1 cellular context compared by ENCODE assay signal in genomic region chr5:133742370-133743036, GRCh38.
A peak's percentile ranks its signal among the peaks of the same experiment; 100 is the strongest.
TF ChIP-seq lines count a peak whose summit lies in the region.

No MANE protein-coding gene starts in this region.

TF ChIP-seq in GM12878, 131 proteins besides CTCF, POLR2A, EP300 and RAD21 (continued from another document and continues in another):
- no peak for TF ChIP-seq CUX1 (IDR thresholded peaks at IDR 0.05; ENCODE audit: insufficient replicate concordance, low read depth, low read length)
- TF ChIP-seq PAX5 (IDR thresholded peaks at IDR 0.05; ENCODE audit: borderline replicate concordance, low read depth, low read length), result 0 out of 2 replicates have a peak, but pooled peaks have one; percentile 19
- TF ChIP-seq CREM (IDR thresholded peaks at IDR 0.05; ENCODE audit: low read depth), result no peak
- no peak for TF ChIP-seq YY1 (IDR thresholded peaks at IDR 0.05; ENCODE audit: low read depth, low read length)
- TF ChIP-seq ZBED1 (IDR thresholded peaks at IDR 0.05; ENCODE audit: borderline replicate concordance), result no peak
- TF ChIP-seq NR2C2 (IDR thresholded peaks at IDR 0.05; ENCODE audit: borderline replicate concordance, control insufficient read depth, insufficient read length, low read depth), result no peak
- no peak for TF ChIP-seq LARP7 (IDR thresholded peaks at IDR 0.05)
- no peak for TF ChIP-seq ZBTB4 (CRISPR knock-in tag; IDR thresholded peaks at IDR 0.05)
- TF ChIP-seq HDGF (IDR thresholded peaks at IDR 0.05), result no peak
- TF ChIP-seq RFX5 (IDR thresholded peaks at IDR 0.05; ENCODE audit: low read depth, low read length), result no peak
- TF ChIP-seq CBX3 (IDR thresholded peaks at IDR 0.05; ENCODE audit: borderline replicate concordance, low read depth), result no peak
- TF ChIP-seq MTA3 (IDR thresholded peaks at IDR 0.05; ENCODE audit: borderline replicate concordance, low read length), result no peak
- no peak for TF ChIP-seq USF1 (IDR thresholded peaks at IDR 0.05; ENCODE audit: borderline replicate concordance, extremely low read length, insufficient read depth, low read depth, low read length)
- no peak for TF ChIP-seq SMAD1 (IDR thresholded peaks at IDR 0.05; ENCODE audit: low read depth, partially characterized antibody)
- no peak for TF ChIP-seq RAD51 (IDR thresholded peaks at IDR 0.05)
- TF ChIP-seq RELB (IDR thresholded peaks at IDR 0.05; ENCODE audit: low read depth), result no peak; the same call in 1 of the 2 replicates
- TF ChIP-seq STAT3 (IDR thresholded peaks at IDR 0.05; ENCODE audit: low read depth, low read length), result no peak
- no peak for TF ChIP-seq ATF3 (IDR thresholded peaks at IDR 0.05; ENCODE audit: borderline replicate concordance, extremely low read depth, low read depth, low read length)
- TF ChIP-seq NR2C1 (IDR thresholded peaks at IDR 0.05), result no peak
- TF ChIP-seq SUZ12 (IDR thresholded peaks at IDR 0.05; ENCODE audit: unreplicated experiment), result no peak
- TF ChIP-seq FOXK2 (IDR thresholded peaks at IDR 0.05), result no peak
- no peak for TF ChIP-seq E4F1 (IDR thresholded peaks at IDR 0.05; ENCODE audit: borderline replicate concordance, partially characterized antibody)
- no peak for TF ChIP-seq NRF1 (conservative IDR thresholded peaks at IDR 0.05; ENCODE audit: low read depth, low read length)
- TF ChIP-seq SP1 (IDR thresholded peaks at IDR 0.05; ENCODE audit: low read depth, low read length), result no peak
- no peak for TF ChIP-seq BRCA1 (IDR thresholded peaks at IDR 0.05; ENCODE audit: low read depth, low read length)
- no peak for TF ChIP-seq EGR1 (IDR thresholded peaks at IDR 0.05; ENCODE audit: borderline replicate concordance in 1 of 2, low read depth in 2 of 2, low read length in 2 of 2)
- 0 out of 2 replicates have a peak, but pooled peaks have one; percentile 4 for TF ChIP-seq BCL11A (IDR thresholded peaks at IDR 0.05; ENCODE audit: low read depth, low read length)
- TF ChIP-seq IKZF2 (IDR thresholded peaks at IDR 0.05), result peak; percentile 47 to 75; a peak in 2 of 4 replicates
- peak; percentile 71; the same call in 1 of the 2 replicates for TF ChIP-seq NR2F1 (conservative IDR thresholded peaks at IDR 0.05)
- TF ChIP-seq KAT2A (conservative IDR thresholded peaks at IDR 0.05; ENCODE audit: control insufficient read depth, low read depth, low read length), result no peak
- TF ChIP-seq SREBF2 (IDR thresholded peaks at IDR 0.05; ENCODE audit: low read length), result no peak
- TF ChIP-seq YBX1 (IDR thresholded peaks at IDR 0.05), result no peak
- TF ChIP-seq BCL3 (IDR thresholded peaks at IDR 0.05; ENCODE audit: borderline replicate concordance, insufficient read depth, low read depth, low read length, poor library complexity, severe bottlenecking), result no peak
- TF ChIP-seq CBFB (IDR thresholded peaks at IDR 0.05; ENCODE audit: low read depth), result no peak
- TF ChIP-seq RUNX3 (IDR thresholded peaks at IDR 0.05; ENCODE audit: low read length), result no peak
- TF ChIP-seq POU2F2 (IDR thresholded peaks at IDR 0.05; ENCODE audit: borderline replicate concordance, low read depth, low read length), result no peak
- TF ChIP-seq RELA (IDR thresholded peaks at IDR 0.05; ENCODE audit: borderline replicate concordance, partially characterized antibody), result no peak
- TF ChIP-seq FOS (IDR thresholded peaks at IDR 0.05; ENCODE audit: borderline replicate concordance, extremely low read depth, insufficient read length), result no peak
- TF ChIP-seq IRF3 (IDR thresholded peaks at IDR 0.05), result no peak
- TF ChIP-seq TCF7 (IDR thresholded peaks at IDR 0.05; ENCODE audit: borderline replicate concordance), result no peak
- no peak for TF ChIP-seq ZNF622 (IDR thresholded peaks at IDR 0.05)
- TF ChIP-seq ATF7 (IDR thresholded peaks at IDR 0.05; ENCODE audit: low read depth), result peak; percentile 66
- TF ChIP-seq SIN3A (IDR thresholded peaks at IDR 0.05; ENCODE audit: low read depth, low read length), result no peak
- TF ChIP-seq ZSCAN29 (IDR thresholded peaks at IDR 0.05), result no peak
- TF ChIP-seq E2F8 (IDR thresholded peaks at IDR 0.05; ENCODE audit: low read depth, partially characterized antibody), result no peak
- TF ChIP-seq SMARCA5 (IDR thresholded peaks at IDR 0.05), result peak; percentile 52; the same call in 1 of the 2 replicates
- no peak for TF ChIP-seq HDAC6 (IDR thresholded peaks at IDR 0.05; ENCODE audit: unreplicated experiment)
- TF ChIP-seq ESRRA (IDR thresholded peaks at IDR 0.05; ENCODE audit: low read length), result no peak
- no peak for TF ChIP-seq NFIC (IDR thresholded peaks at IDR 0.05; ENCODE audit: low read depth, low read length)
- no peak for TF ChIP-seq FOXM1 (IDR thresholded peaks at IDR 0.05; ENCODE audit: low read depth, low read length)
